Comparison of ENCODE assay signal across 24 cellular contexts in genomic region chr14:101859916-101860315, GRCh38.
DNase-seq lines count a peak whose midpoint lies in the region; ATAC-seq and TF ChIP-seq lines count a peak whose summit lies in the region.
"Had no signal": no experiment of that assay in that cellular context is flagged by ENCODE, and none has a peak within 500 bp of the region (broad histone marks: within the 10 kb centered on the region; RNA-seq: fewer than 3 reads in every experiment).

No MANE protein-coding gene starts in this region.

- intact Hi-C loops in MCF 10A (cut with micrococcal nuclease) (no loop called here), breast epithelium (cut with DNase I; ENCODE audit: low total_unique reads) (no loop called here), transverse colon (cut with DNase I; ENCODE audit: low total_unique reads) (no loop called here)

- no TSS peak for BruUV-seq in MCF 10A (replicated peaks; lab: Mats Ljungman, UMichigan)

- peaks cover 14% of the 10 kb centered on the region for H3K4me1 Mint-ChIP-seq in MCF 10A (ENCODE audit: insufficient read depth, unreplicated experiment)
- H3K4me1 Mint-ChIP-seq in central memory CD8-positive, alpha-beta T cell = peaks cover 63% of the 10 kb centered on the region
- H3K4me1 Mint-ChIP-seq in stimulated activated effector memory CD8-positive, alpha-beta T cell treated with anti-CD3 and anti-CD28 coated beads, Interleukin-12 subunit alpha, Interleukin-12 subunit beta, amount 100 ng/mL, for 72 hours = peaks cover 59% of the 10 kb centered on the region
- H3K4me1 Mint-ChIP-seq: mesothelial cell of epicardium, neural progenitor cell had no signal

- peaks cover 92% of the 10 kb centered on the region for H3K79me2 ChIP-seq in Karpas-422 (ENCODE audit: low read length)

- no peaks in the 10 kb centered on the region for H3K9me3 Mint-ChIP-seq in MCF 10A (ENCODE audit: unreplicated experiment)
- H3K9me3 Mint-ChIP-seq in central memory CD8-positive, alpha-beta T cell = no peaks in the 10 kb centered on the region
- H3K9me3 Mint-ChIP-seq in stimulated activated effector memory CD8-positive, alpha-beta T cell treated with anti-CD3 and anti-CD28 coated beads, Interleukin-12 subunit alpha, Interleukin-12 subunit beta, amount 100 ng/mL, for 72 hours = no peaks in the 10 kb centered on the region
- H3K9me3 Mint-ChIP-seq: mesothelial cell of epicardium, neural progenitor cell had no signal

- H3K27ac ChIP-seq in breast epithelium (no peak overlapping the region), Karpas-422 (ENCODE audit: low read length) (peak overlapping the region; percentile 10; the same call in 1 of the 2 replicates), Peyer's patch (no peak overlapping the region), transverse colon (no peak overlapping the region)
- H3K27ac ChIP-seq: esophagus muscularis mucosa, gastrocnemius medialis, neural progenitor cell, prostate gland, tibial artery had no signal

- H3K9ac ChIP-seq in Karpas-422 (ENCODE audit: low read length) = no peak overlapping the region
- H3K9ac ChIP-seq: neural progenitor cell had no signal

- DNase-seq in MCF 10A (ENCODE audit: unreplicated experiment) (no peak), breast epithelium (ENCODE audit: low spot score in 2 of 2) (no peak), Karpas-422 (no peak), Peyer's patch (no peak), transverse colon (no peak)
- no peak for DNase-seq in central memory CD8-positive, alpha-beta T cell (ENCODE audit: low spot score in 2 of 2)
- DNase-seq in stimulated activated effector memory CD8-positive, alpha-beta T cell treated with anti-CD3 and anti-CD28 coated beads, Interleukin-12 subunit alpha, Interleukin-12 subunit beta, amount 100 ng/mL, for 72 hours (ENCODE audit: low spot score in 2 of 2) = no peak
- DNase-seq: effector CD8-positive, alpha-beta T cell; gastrocnemius medialis; kidney glomerular epithelial cell; NCI-H2029; NCI-H226; NCI-H82; OCI-M1; SIG-M5; stimulated activated CD4-positive, alpha-beta T cell treated with anti-CD3 and anti-CD28 coated beads, Interleukin-1b, Interleukin-23, amount 100 ng/mL, for 48 hours; stimulated activated naive CD4-positive, alpha-beta T cell; tibial artery had no signal

- no peaks in the 10 kb centered on the region for H3K27me3 Mint-ChIP-seq in MCF 10A (ENCODE audit: insufficient read depth, unreplicated experiment)
- H3K27me3 Mint-ChIP-seq in central memory CD8-positive, alpha-beta T cell = no peaks in the 10 kb centered on the region

- POLR2A ChIA-PET in MCF 10A (lab: Yijun Ruan, JAX) = interaction anchor here (0.6 kb wide), 1 partner anchor 95 kb away, joined by 3 read pairs; no protein-coding TSS in a partner anchor

- H3K36me3 Mint-ChIP-seq in MCF 10A (ENCODE audit: insufficient read depth, unreplicated experiment) = peaks cover 38% of the 10 kb centered on the region
- H3K36me3 Mint-ChIP-seq in central memory CD8-positive, alpha-beta T cell (ENCODE audit: insufficient read depth) = peaks cover 70% of the 10 kb centered on the region
- H3K36me3 Mint-ChIP-seq in stimulated activated effector memory CD8-positive, alpha-beta T cell treated with anti-CD3 and anti-CD28 coated beads, Interleukin-12 subunit alpha, Interleukin-12 subunit beta, amount 100 ng/mL, for 72 hours = peaks cover 100% of the 10 kb centered on the region

- no peak for TF ChIP-seq EP300 in transverse colon (IDR thresholded peaks at IDR 0.05; ENCODE audit: low read depth)

- no peaks in the 10 kb centered on the region for H3K27me3 ChIP-seq in breast epithelium
- H3K27me3 ChIP-seq in Karpas-422 (ENCODE audit: low read length) = no peaks in the 10 kb centered on the region
- H3K27me3 ChIP-seq in Peyer's patch = no peaks in the 10 kb centered on the region
- no peaks in the 10 kb centered on the region for H3K27me3 ChIP-seq in transverse colon
- H3K27me3 ChIP-seq: esophagus muscularis mucosa, gastrocnemius medialis, neural progenitor cell, tibial artery had no signal

- H3K27ac Mint-ChIP-seq in MCF 10A (ENCODE audit: low read depth, unreplicated experiment) = peak overlapping the region; percentile 72
- peak overlapping the region; percentile 97 for H3K27ac Mint-ChIP-seq in central memory CD8-positive, alpha-beta T cell (ENCODE audit: low read depth)
- peak overlapping the region; percentile 92 for H3K27ac Mint-ChIP-seq in stimulated activated effector memory CD8-positive, alpha-beta T cell treated with anti-CD3 and anti-CD28 coated beads, Interleukin-12 subunit alpha, Interleukin-12 subunit beta, amount 100 ng/mL, for 72 hours
- H3K27ac Mint-ChIP-seq: mesothelial cell of epicardium, neural progenitor cell had no signal

- H3K36me3 ChIP-seq in breast epithelium = no peaks in the 10 kb centered on the region
- peaks cover 23% of the 10 kb centered on the region for H3K36me3 ChIP-seq in Karpas-422 (ENCODE audit: insufficient read depth, low read length)
- H3K36me3 ChIP-seq in Peyer's patch = peaks cover 0 to 18% (median 0%) of the 10 kb centered on the region in 3 donors
- peaks cover 0 to 3% (median 0%) of the 10 kb centered on the region in 4 donors for H3K36me3 ChIP-seq in transverse colon
- H3K36me3 ChIP-seq: neural progenitor cell, prostate gland had no signal

- TF ChIP-seq POLR2A in breast epithelium (IDR thresholded peaks at IDR 0.05) (no peak), Peyer's patch (IDR thresholded peaks at IDR 0.05) (no peak), transverse colon (IDR thresholded peaks at IDR 0.05) (no peak)

- peaks cover 6% of the 10 kb centered on the region for H4K20me1 ChIP-seq in Karpas-422 (ENCODE audit: insufficient read depth, low read depth, low read length)

- CTCF ChIA-PET in MCF 10A (lab: Yijun Ruan, JAX) = interaction anchor here (1.2 kb wide), 1 partner anchor 10 kb away, joined by 4 read pairs; no protein-coding TSS in a partner anchor

- no peak overlapping the region for H3K4me3 Mint-ChIP-seq in MCF 10A (ENCODE audit: unreplicated experiment)
- peak overlapping the region; percentile 50 for H3K4me3 Mint-ChIP-seq in central memory CD8-positive, alpha-beta T cell
- H3K4me3 Mint-ChIP-seq in stimulated activated effector memory CD8-positive, alpha-beta T cell treated with anti-CD3 and anti-CD28 coated beads, Interleukin-12 subunit alpha, Interleukin-12 subunit beta, amount 100 ng/mL, for 72 hours = peak overlapping the region; percentile 70
- H3K4me3 Mint-ChIP-seq: mesothelial cell of epicardium, neural progenitor cell had no signal

- H3K9me3 ChIP-seq in breast epithelium = no peaks in the 10 kb centered on the region
- no peaks in the 10 kb centered on the region for H3K9me3 ChIP-seq in Karpas-422 (ENCODE audit: low read length)
- no peaks in the 10 kb centered on the region for H3K9me3 ChIP-seq in Peyer's patch
- no peaks in the 10 kb centered on the region for H3K9me3 ChIP-seq in transverse colon
- H3K9me3 ChIP-seq: esophagus muscularis mucosa, gastrocnemius medialis, prostate gland, tibial artery had no signal

- no peak for ATAC-seq in central memory CD8-positive, alpha-beta T cell (replicated peaks; ENCODE audit: extremely low read depth, poor library complexity, severe bottlenecking)
- ATAC-seq in stimulated activated effector memory CD8-positive, alpha-beta T cell treated with anti-CD3 and anti-CD28 coated beads, Interleukin-12 subunit alpha, Interleukin-12 subunit beta, amount 100 ng/mL, for 72 hours = no peak
- no peak for ATAC-seq in GM21786 (IDR thresholded peaks at IDR 0.05; ENCODE audit: unreplicated experiment)
- ATAC-seq: gastrocnemius medialis, K562 had no signal

- H2AFZ ChIP-seq in Karpas-422 (ENCODE audit: low read length) = no peak overlapping the region
- H2AFZ ChIP-seq: neural progenitor cell had no signal

- no peak overlapping the region for H3K4me3 ChIP-seq in breast epithelium
- H3K4me3 ChIP-seq in Karpas-422 (ENCODE audit: low read length) = no peak overlapping the region
- no peak overlapping the region for H3K4me3 ChIP-seq in Peyer's patch
- no peak overlapping the region for H3K4me3 ChIP-seq in transverse colon
- H3K4me3 ChIP-seq: esophagus muscularis mucosa, gastrocnemius medialis, K562, neural progenitor cell, prostate gland, tibial artery had no signal

- no peak overlapping the region for H3K4me2 ChIP-seq in Karpas-422 (ENCODE audit: low read depth, low read length, poor library complexity, severe bottlenecking)
- H3K4me2 ChIP-seq: neural progenitor cell had no signal

- TF ChIP-seq CTCF in MCF 10A (IDR thresholded peaks at IDR 0.05; ENCODE audit: unreplicated experiment) (no peak), breast epithelium (IDR thresholded peaks at IDR 0.05) (no peak), Peyer's patch (IDR thresholded peaks at IDR 0.05) (no peak), transverse colon (IDR thresholded peaks at IDR 0.05) (no peak)

- H3K4me1 ChIP-seq in breast epithelium (no peaks in the 10 kb centered on the region), Karpas-422 (ENCODE audit: low read length) (no peaks in the 10 kb centered on the region; the same call in 1 of the 2 replicates), Peyer's patch (no peaks in the 10 kb centered on the region), transverse colon (peaks cover 8 to 42% (median 26%) of the 10 kb centered on the region in 4 donors)
- H3K4me1 ChIP-seq: neural progenitor cell, prostate gland had no signal

- in situ Hi-C loops in transverse colon (cut with MboI; ENCODE audit: low pct_ligation_motif_present in 1 of 4, low pct_unique_long_range_greater_than_20kb in 1 of 4, low sequenced_read_pairs in 3 of 4) = no loop called here

- H3K9me2 ChIP-seq in Karpas-422 (replicated peaks; ENCODE audit: insufficient read depth, low read length) = no peaks in the 10 kb centered on the region
